17 cellular contexts compared by ENCODE assay signal in the genomic region with DNA sequence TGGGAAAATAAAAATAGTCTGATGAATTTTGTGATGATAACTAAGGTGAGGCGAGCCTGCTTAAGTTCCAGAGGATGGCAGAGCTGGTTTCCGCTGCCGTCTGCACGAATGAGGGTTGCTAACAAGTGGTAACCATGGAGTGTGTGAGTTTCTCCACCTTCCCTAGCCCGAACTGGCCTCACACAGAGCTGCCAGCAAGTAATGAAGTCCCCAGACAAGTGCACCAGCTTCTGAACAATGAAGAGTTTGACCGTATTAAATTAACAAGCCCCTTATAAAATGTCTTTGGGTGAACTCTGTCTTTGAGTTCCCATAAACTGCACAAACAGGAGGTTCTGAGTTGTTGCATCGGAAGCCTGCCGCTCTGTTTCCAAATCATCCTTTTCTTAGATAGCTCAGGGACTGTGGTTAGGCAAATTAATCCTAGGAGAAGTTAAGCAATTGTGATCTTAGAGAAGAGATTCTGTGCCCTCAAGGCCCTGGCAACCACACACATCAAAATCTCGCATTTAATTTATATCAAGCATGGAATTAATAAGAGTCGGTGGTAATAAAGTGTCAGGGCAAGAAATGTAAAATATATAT.
A peak's percentile ranks its signal among the peaks of the same experiment; 100 is the strongest.
DNase-seq lines count a peak whose midpoint lies in the region; TF ChIP-seq lines count a peak whose summit lies in the region.
"Had no signal": no experiment of that assay in that cellular context is flagged by ENCODE, and none has a peak within 500 bp of the region (broad histone marks: within the 10 kb centered on the region; RNA-seq: fewer than 3 reads in every experiment).

No MANE protein-coding gene starts in this region.

- no peak overlapping the region for H2BK5ac ChIP-seq in neuronal stem cell (ENCODE audit: low read length)

- H3K9me3 ChIP-seq in neuronal stem cell (replicated peaks in 1 of 2; ENCODE audit: control insufficient read depth in 2 of 2, insufficient read depth in 1 of 2, low read depth in 1 of 2, low read length in 2 of 2) (no peaks in the 10 kb centered on the region), OCI-LY7 (ENCODE audit: low read length) (no peaks in the 10 kb centered on the region)
- H3K9me3 ChIP-seq in effector memory CD4-positive, alpha-beta T cell (ENCODE audit: control insufficient read depth, low read length) = no peaks in the 10 kb centered on the region

- H3K36me3 ChIP-seq in neuronal stem cell (replicated peaks in 1 of 2; ENCODE audit: control insufficient read depth in 2 of 2, insufficient read depth in 2 of 2, low read length in 2 of 2) (no peaks in the 10 kb centered on the region), OCI-LY7 (ENCODE audit: insufficient read depth, low read length) (no peaks in the 10 kb centered on the region)
- H3K36me3 ChIP-seq in effector memory CD4-positive, alpha-beta T cell (ENCODE audit: control insufficient read depth, insufficient read depth, low read length) = no peaks in the 10 kb centered on the region

- no peak overlapping the region for H2BK12ac ChIP-seq in neuronal stem cell (ENCODE audit: low read length)

- peaks cover under 1 to 3% of the 10 kb centered on the region in 2 donors for H3K4me1 ChIP-seq in neuronal stem cell (ENCODE audit: control insufficient read depth in 2 of 2, insufficient read depth in 1 of 2, low read depth in 1 of 2, low read length in 2 of 2)
- H3K4me1 ChIP-seq in effector memory CD4-positive, alpha-beta T cell (ENCODE audit: control insufficient read depth, insufficient read depth, low read length, poor library complexity, severe bottlenecking) = no peaks in the 10 kb centered on the region
- no peaks in the 10 kb centered on the region for H3K4me1 ChIP-seq in OCI-LY7 (ENCODE audit: insufficient read depth, low read length, poor library complexity, severe bottlenecking)

- H3K9ac ChIP-seq in neuronal stem cell (ENCODE audit: low read depth, low read length, poor library complexity) = no peak overlapping the region

- no peaks in the 10 kb centered on the region for H3K79me2 ChIP-seq in OCI-LY7 (ENCODE audit: insufficient read depth, low read depth, low read length)

- CTCF ChIA-PET in OCI-LY7 (lab: Charles Lee; ENCODE audit: unreplicated experiment) = no interaction called here

- H3K27ac ChIP-seq in neuronal stem cell (replicated peaks; ENCODE audit: low read length) = no peak overlapping the region
- H3K27ac ChIP-seq in effector memory CD4-positive, alpha-beta T cell (ENCODE audit: insufficient read depth, low read length, poor library complexity, severe bottlenecking) = no peak overlapping the region
- H3K27ac ChIP-seq in OCI-LY7 (ENCODE audit: low read depth, low read length, poor library complexity, severe bottlenecking) = no peak overlapping the region
- H3K27ac ChIP-seq: SK-N-MC had no signal

- WGBS in neuronal stem cell (ENCODE audit: extremely low coverage in 2 of 2, insufficient read length in 2 of 2, insufficient replicate concordance in 1 of 2), 2 donors = no CpG with 5 or more reads among the region's 10 CpGs

- H2BK120ac ChIP-seq in neuronal stem cell (ENCODE audit: low read depth, low read length) = no peak overlapping the region

- TF ChIP-seq CTCF in fibroblast of villous mesenchyme (IDR thresholded peaks at IDR 0.05; ENCODE audit: insufficient read depth, low read depth, low read length) (no peak), OCI-LY7 (conservative IDR thresholded peaks at IDR 0.05; ENCODE audit: low read length) (no peak)

- H3K4me2 ChIP-seq in neuronal stem cell (ENCODE audit: insufficient read depth, low read length, poor library complexity, severe bottlenecking) (no peak overlapping the region), OCI-LY7 (ENCODE audit: low read length) (no peak overlapping the region)

- no peak overlapping the region for H3K4ac ChIP-seq in neuronal stem cell (ENCODE audit: low read length)

- H4K91ac ChIP-seq in neuronal stem cell (ENCODE audit: low read depth, low read length, poor library complexity) = no peak overlapping the region

- no peak overlapping the region for H2BK15ac ChIP-seq in neuronal stem cell (ENCODE audit: low read length)

- no TSS peak for BruUV-seq in OCI-LY7 (replicated peaks; lab: Mats Ljungman, UMichigan)

- POLR2A ChIA-PET in OCI-LY7 (lab: Charles Lee) = no interaction called here

- no peak overlapping the region for H3K18ac ChIP-seq in neuronal stem cell (ENCODE audit: low read length)

- H3K4me3 ChIP-seq in fibroblast of villous mesenchyme (ENCODE audit: low read depth, low read length) = no peak overlapping the region
- no peak overlapping the region for H3K4me3 ChIP-seq in neuronal stem cell (ENCODE audit: low read length in 2 of 2)
- no peak overlapping the region for H3K4me3 ChIP-seq in effector memory CD4-positive, alpha-beta T cell (ENCODE audit: insufficient read depth, low read depth, low read length, poor library complexity, severe bottlenecking)
- no peak overlapping the region for H3K4me3 ChIP-seq in OCI-LY7 (ENCODE audit: low read depth, low read length, poor library complexity, severe bottlenecking)
- H3K4me3 ChIP-seq: SK-N-MC had no signal

- no peaks in the 10 kb centered on the region for H4K20me1 ChIP-seq in OCI-LY7 (ENCODE audit: insufficient read depth, low read length)

- H3K14ac ChIP-seq in neuronal stem cell (ENCODE audit: low read length) = no peak overlapping the region

- no peak overlapping the region for H4K8ac ChIP-seq in neuronal stem cell (ENCODE audit: low read depth, low read length)

- H2AFZ ChIP-seq in neuronal stem cell (ENCODE audit: low read length) (peak overlapping the region; percentile 28), OCI-LY7 (ENCODE audit: low read length) (no peak overlapping the region)

- no peak overlapping the region for H2AK5ac ChIP-seq in neuronal stem cell (ENCODE audit: low read depth, low read length)

- H3K27me3 ChIP-seq in neuronal stem cell (ENCODE audit: control insufficient read depth in 3 of 3, insufficient read depth in 3 of 3, low read depth in 1 of 3, low read length in 3 of 3) = peaks cover 0 to 18% (median 0%) of the 10 kb centered on the region in 3 experiments
- H3K27me3 ChIP-seq in effector memory CD4-positive, alpha-beta T cell (replicated peaks; ENCODE audit: control insufficient read depth, insufficient read depth, low read length, poor library complexity, severe bottlenecking) = no peaks in the 10 kb centered on the region

- intact Hi-C loops in OCI-LY7 (cut with micrococcal nuclease; ENCODE audit: unreplicated experiment) = no loop called here

- no peaks in the 10 kb centered on the region for H3K79me1 ChIP-seq in neuronal stem cell (ENCODE audit: low read depth, low read length)

- no peak overlapping the region for H3K23ac ChIP-seq in neuronal stem cell (ENCODE audit: low read depth, low read length, poor library complexity)

- H3K9me2 ChIP-seq in OCI-LY7 (ENCODE audit: insufficient read depth, low read length) = no peaks in the 10 kb centered on the region

- DNase-seq in MV-4-11 (lab: John Stamatoyannopoulos, UW) = peak; percentile 63
- DNase-seq in NOMO-1 treated with dmso at 0.1 percent for 144 hours (lab: John Stamatoyannopoulos, UW; ENCODE audit: unreplicated experiment) = peak; percentile 20
- DNase-seq in fibroblast of villous mesenchyme (ENCODE audit: low read depth) = peak; percentile 37
- DNase-seq in neuronal stem cell (ENCODE audit: low spot score) = no peak
- no peak for DNase-seq in effector memory CD4-positive, alpha-beta T cell
- no peak for DNase-seq in OCI-LY7 (ENCODE audit: low spot score)
- DNase-seq in NCI-H146 (lab: John Stamatoyannopoulos, UW) = no peak
- DNase-seq: CD8-positive, alpha-beta T cell; DND-41; GF-D8; H9; IMR-90; NCI-H1417; NCI-H2081 treated with DMSO at 0.1 percent for 48 hours; PC-3; T-helper 1 cell had no signal

Comparison
In these comparisons a context has a peak if more than half of its experiments do, and no peak if none do; other contexts are left out.
1. DNase-seq: peak in MV-4-11 (single experiment), NOMO-1 treated with dmso at 0.1 percent for 144 hours (single experiment) and fibroblast of villous mesenchyme (single experiment); none in neuronal stem cell (single experiment), effector memory CD4-positive, alpha-beta T cell (0 of 3), OCI-LY7 (single experiment) and NCI-H146 (single experiment).